1 cellular context compared by ENCODE assay signal in genomic region chr17:32350662-32351418, GRCh38.
TF ChIP-seq lines count a peak whose summit lies in the region.

No MANE protein-coding gene starts in this region.

TF ChIP-seq in HEK293, 187 proteins besides CTCF, POLR2A, EP300 and RAD21 (continued from another document):
- TF ChIP-seq ZEB2 (tag by site-specific recombination; IDR thresholded peaks at IDR 0.05) (0 out of 2 replicates have a peak, but pooled peaks have one; percentile 9), ZNF785 (tag by site-specific recombination; IDR thresholded peaks at IDR 0.05) (no peak), ZNF394 (tag by site-specific recombination; IDR thresholded peaks at IDR 0.05; ENCODE audit: borderline replicate concordance) (no peak), ZNF239 (tag by site-specific recombination; IDR thresholded peaks at IDR 0.05) (no peak), GLIS2 (tag by site-specific recombination; IDR thresholded peaks at IDR 0.05) (no peak), BCL6B (tag by site-specific recombination; IDR thresholded peaks at IDR 0.05) (0 out of 2 replicates have a peak, but pooled peaks have one; percentile 3), ZNF48 (tag by site-specific recombination; IDR thresholded peaks at IDR 0.05) (no peak), ZNF132 (tag by site-specific recombination; IDR thresholded peaks at IDR 0.05; ENCODE audit: borderline replicate concordance) (no peak), ZNF202 (tag by site-specific recombination; IDR thresholded peaks at IDR 0.05; ENCODE audit: borderline replicate concordance) (no peak), ZNF670 (tag by site-specific recombination; IDR thresholded peaks at IDR 0.05; ENCODE audit: low read depth) (no peak), EGR2 (tag by site-specific recombination; IDR thresholded peaks at IDR 0.05; ENCODE audit: low read depth) (no peak), ZBTB8A (tag by site-specific recombination; IDR thresholded peaks at IDR 0.05) (0 out of 2 replicates have a peak, but pooled peaks have one; percentile 18), ZNF837 (tag by site-specific recombination; IDR thresholded peaks at IDR 0.05) (no peak), ZNF184 (tag by site-specific recombination; IDR thresholded peaks at IDR 0.05) (no peak), FEZF1 (tag by site-specific recombination; IDR thresholded peaks at IDR 0.05) (0 out of 2 replicates have a peak, but pooled peaks have one; percentile 1), PATZ1 (tag by site-specific recombination; IDR thresholded peaks at IDR 0.05) (0 out of 2 replicates have a peak, but pooled peaks have one; percentile 23), ZNF777 (tag by site-specific recombination; IDR thresholded peaks at IDR 0.05; ENCODE audit: borderline replicate concordance) (no peak), ZNF704 (tag by site-specific recombination; IDR thresholded peaks at IDR 0.05) (no peak), PRDM6 (tag by site-specific recombination; IDR thresholded peaks at IDR 0.05) (peak; percentile 28; the same call in 1 of the 2 replicates), ZNF426 (tag by site-specific recombination; IDR thresholded peaks at IDR 0.05) (peak; percentile 9; the same call in 1 of the 2 replicates), ZNF362 (tag by site-specific recombination; IDR thresholded peaks at IDR 0.05) (peak; percentile 82), ZNF548 (tag by site-specific recombination; IDR thresholded peaks at IDR 0.05) (no peak), TCF7L2 (IDR thresholded peaks at IDR 0.05; ENCODE audit: borderline replicate concordance, low read depth, low read length) (no peak), ZBTB11 (tag by site-specific recombination; conservative IDR thresholded peaks at IDR 0.05; ENCODE audit: low read depth) (peak; percentile 57), ZNF23 (tag by site-specific recombination; IDR thresholded peaks at IDR 0.05; ENCODE audit: borderline replicate concordance) (no peak), ZNF433 (tag by site-specific recombination; IDR thresholded peaks at IDR 0.05; ENCODE audit: low read depth) (no peak), ZBTB7A (tag by site-specific recombination; IDR thresholded peaks at IDR 0.05; ENCODE audit: low read depth) (no peak), ZNF514 (tag by site-specific recombination; IDR thresholded peaks at IDR 0.05) (no peak), KLF16 (tag by site-specific recombination; IDR thresholded peaks at IDR 0.05) (no peak), ZNF24 (tag by site-specific recombination; IDR thresholded peaks at IDR 0.05) (no peak), ZBTB26 (tag by site-specific recombination; optimal IDR thresholded peaks at IDR 0.05) (no peak), PRDM1 (tag by site-specific recombination; IDR thresholded peaks at IDR 0.05) (no peak), ZNF223 (tag by site-specific recombination; IDR thresholded peaks at IDR 0.05) (no peak), ZBTB21 (tag by site-specific recombination; IDR thresholded peaks at IDR 0.05) (no peak)
